Comparison of ENCODE assay signal across 1 cellular context in the genomic region with DNA sequence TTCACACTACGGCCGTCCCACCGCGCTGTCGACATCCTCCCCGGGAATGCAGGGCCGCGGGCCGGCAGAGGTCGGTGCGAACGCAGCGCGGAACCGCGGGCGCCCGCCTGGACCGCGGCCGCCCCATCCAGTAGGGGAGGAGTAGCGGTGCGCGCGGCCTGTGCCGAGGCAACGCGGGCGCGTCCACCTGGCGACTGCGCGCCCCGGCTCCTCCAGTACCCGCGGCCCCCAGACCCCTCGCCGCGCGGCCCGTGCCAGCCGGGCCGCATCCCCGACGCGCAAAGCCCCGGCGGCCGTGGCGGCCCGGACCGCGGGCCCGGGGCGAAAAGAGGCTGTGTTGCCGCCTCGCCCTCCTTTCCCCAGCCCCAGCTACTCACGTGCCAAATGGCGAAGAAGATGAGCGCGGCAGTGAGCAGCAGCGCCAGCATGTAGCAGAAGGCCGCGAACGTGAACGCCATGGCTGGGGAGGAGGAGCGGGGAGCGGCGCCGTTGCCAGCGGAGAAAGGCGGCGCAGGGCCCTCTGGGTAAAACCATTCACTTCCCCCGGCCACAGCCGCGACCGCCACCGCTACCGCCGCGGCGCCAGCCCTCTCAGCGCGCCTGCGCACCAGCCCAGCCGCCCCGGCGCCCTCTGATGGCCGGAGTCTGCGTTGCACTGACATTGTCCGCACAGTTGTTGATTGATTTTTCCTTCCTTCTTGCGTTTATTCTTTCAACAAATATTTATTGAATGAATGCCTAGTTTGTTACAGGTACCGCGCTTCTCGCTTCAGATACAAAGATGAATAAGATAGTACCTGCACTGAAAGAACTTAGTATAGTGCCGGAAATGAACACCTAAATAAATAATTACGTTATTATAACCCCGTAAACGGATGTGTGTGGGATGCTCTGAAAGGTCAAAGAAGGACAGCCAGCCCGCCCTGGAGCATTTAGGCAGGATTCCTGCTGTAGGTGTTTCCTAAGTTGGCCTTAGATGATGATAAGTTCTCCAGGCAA.
TF ChIP-seq lines count a peak whose summit lies in the region.

A gene (minus strand): TSS at position 505 of the 999 bp plus-strand sequence. CDS start 47 bp downstream, at position 458.

TF ChIP-seq in H1, 55 proteins besides CTCF, POLR2A, EP300 and RAD21 (continued from another document):
- TF ChIP-seq, protein P1, sequence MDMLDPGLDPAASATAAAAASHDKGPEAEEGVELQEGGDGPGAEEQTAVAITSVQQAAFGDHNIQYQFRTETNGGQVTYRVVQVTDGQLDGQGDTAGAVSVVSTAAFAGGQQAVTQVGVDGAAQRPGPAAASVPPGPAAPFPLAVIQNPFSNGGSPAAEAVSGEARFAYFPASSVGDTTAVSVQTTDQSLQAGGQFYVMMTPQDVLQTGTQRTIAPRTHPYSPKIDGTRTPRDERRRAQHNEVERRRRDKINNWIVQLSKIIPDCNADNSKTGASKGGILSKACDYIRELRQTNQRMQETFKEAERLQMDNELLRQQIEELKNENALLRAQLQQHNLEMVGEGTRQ (IDR thresholded peaks at IDR 0.05; ENCODE audit: low read length) = no peak
